Comparison of ENCODE assay signal across 1 cellular context in the genomic region with DNA sequence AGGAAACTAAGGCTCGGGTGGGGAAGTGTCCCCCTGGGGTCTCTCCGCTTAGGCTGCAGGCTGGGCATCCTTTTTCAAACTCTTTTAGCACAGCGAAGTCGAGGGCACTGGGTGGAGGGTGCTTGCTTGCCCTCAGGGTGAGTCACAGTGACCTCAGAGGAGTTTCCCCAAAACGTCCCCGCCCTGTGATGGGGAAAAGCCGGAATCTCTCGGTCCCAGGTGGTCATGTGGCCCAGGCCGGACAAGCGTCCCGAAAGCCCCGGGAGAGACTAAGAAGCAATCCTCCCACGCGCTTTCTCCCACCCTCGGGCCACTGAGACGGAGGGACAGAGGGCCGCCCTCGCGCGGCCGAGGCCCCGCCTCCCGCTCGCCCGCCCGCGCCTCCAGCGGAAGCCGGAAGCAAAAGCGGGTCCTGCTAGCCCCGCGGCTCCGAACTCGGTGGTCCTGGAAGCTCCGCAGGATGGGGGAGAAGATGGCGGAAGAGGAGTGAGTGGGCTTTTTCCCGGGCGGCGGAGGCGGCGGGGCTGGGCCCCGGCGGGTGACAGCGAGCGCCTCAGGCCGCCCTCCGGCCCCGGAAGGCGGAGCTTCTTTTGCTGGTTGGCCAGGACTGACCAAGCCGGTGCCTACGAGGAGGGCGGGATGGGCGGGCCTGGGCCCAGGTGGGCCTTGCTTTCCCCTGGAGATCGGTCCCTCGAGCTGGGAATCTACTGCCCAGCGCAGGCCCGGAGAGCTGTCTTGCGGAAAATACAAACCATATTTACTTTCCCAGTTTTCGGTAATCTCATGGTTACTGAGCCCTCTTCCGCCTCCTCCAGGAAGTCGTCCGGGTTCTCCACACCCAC.
TF ChIP-seq lines count a peak whose summit lies in the region.

A gene with protein sequence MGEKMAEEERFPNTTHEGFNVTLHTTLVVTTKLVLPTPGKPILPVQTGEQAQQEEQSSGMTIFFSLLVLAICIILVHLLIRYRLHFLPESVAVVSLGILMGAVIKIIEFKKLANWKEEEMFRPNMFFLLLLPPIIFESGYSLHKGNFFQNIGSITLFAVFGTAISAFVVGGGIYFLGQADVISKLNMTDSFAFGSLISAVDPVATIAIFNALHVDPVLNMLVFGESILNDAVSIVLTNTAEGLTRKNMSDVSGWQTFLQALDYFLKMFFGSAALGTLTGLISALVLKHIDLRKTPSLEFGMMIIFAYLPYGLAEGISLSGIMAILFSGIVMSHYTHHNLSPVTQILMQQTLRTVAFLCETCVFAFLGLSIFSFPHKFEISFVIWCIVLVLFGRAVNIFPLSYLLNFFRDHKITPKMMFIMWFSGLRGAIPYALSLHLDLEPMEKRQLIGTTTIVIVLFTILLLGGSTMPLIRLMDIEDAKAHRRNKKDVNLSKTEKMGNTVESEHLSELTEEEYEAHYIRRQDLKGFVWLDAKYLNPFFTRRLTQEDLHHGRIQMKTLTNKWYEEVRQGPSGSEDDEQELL (plus strand): TSS at position 366 of the 842 bp plus-strand sequence. CDS start 95 bp downstream, at position 461.

TF ChIP-seq in HepG2, 621 proteins besides CTCF, POLR2A, EP300 and RAD21 (continued from another document and continues in another):
- TF ChIP-seq, protein P1, sequence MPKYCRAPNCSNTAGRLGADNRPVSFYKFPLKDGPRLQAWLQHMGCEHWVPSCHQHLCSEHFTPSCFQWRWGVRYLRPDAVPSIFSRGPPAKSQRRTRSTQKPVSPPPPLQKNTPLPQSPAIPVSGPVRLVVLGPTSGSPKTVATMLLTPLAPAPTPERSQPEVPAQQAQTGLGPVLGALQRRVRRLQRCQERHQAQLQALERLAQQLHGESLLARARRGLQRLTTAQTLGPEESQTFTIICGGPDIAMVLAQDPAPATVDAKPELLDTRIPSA (CRISPR knock-in tag; IDR thresholded peaks at IDR 0.05; ENCODE audit: borderline replicate concordance) = no peak
- peak; percentile 74 for TF ChIP-seq SP2 (CRISPR knock-in tag; IDR thresholded peaks at IDR 0.05)
- no peak; the same call in 1 of the 2 replicates for TF ChIP-seq GLI4 (CRISPR knock-in tag; IDR thresholded peaks at IDR 0.05; ENCODE audit: borderline replicate concordance)
- TF ChIP-seq, protein P2, sequence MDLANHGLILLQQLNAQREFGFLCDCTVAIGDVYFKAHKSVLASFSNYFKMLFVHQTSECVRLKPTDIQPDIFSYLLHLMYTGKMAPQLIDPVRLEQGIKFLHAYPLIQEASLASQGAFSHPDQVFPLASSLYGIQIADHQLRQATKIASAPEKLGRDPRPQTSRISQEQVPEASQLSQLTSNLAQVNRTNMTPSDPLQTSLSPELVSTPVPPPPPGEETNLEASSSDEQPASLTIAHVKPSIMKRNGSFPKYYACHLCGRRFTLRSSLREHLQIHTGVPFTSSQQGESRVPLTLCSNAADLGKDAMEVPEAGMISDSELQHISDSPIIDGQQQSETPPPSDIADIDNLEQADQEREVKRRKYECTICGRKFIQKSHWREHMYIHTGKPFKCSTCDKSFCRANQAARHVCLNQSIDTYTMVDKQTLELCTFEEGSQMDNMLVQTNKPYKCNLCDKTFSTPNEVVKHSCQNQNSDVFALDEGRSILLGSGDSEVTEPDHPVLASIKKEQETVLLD (CRISPR knock-in tag; IDR thresholded peaks at IDR 0.05; ENCODE audit: low read depth) = no peak
- TF ChIP-seq ZFP1 (CRISPR knock-in tag; IDR thresholded peaks at IDR 0.05) = no peak
- TF ChIP-seq ZNF260 (CRISPR knock-in tag; IDR thresholded peaks at IDR 0.05; ENCODE audit: borderline replicate concordance, low read depth) = no peak
- TF ChIP-seq, protein P3, sequence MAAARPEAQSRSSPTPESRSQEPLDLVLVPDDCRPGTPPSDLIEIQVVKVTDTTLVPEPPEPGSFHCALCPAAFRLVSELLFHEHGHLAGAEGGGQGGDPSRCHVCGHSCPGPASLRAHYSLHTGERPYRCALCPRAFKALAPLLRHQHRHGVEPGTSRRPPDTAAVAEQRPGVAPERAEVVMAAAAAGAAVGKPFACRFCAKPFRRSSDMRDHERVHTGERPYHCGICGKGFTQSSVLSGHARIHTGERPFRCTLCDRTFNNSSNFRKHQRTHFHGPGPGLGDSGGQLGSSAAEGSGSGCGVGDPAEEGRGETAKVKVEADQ (CRISPR knock-in tag; IDR thresholded peaks at IDR 0.05; ENCODE audit: borderline replicate concordance) = no peak
- no peak for TF ChIP-seq ZNF776 (CRISPR knock-in tag; IDR thresholded peaks at IDR 0.05)
- TF ChIP-seq, protein P4, sequence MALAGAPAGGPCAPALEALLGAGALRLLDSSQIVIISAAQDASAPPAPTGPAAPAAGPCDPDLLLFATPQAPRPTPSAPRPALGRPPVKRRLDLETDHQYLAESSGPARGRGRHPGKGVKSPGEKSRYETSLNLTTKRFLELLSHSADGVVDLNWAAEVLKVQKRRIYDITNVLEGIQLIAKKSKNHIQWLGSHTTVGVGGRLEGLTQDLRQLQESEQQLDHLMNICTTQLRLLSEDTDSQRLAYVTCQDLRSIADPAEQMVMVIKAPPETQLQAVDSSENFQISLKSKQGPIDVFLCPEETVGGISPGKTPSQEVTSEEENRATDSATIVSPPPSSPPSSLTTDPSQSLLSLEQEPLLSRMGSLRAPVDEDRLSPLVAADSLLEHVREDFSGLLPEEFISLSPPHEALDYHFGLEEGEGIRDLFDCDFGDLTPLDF (CRISPR knock-in tag; IDR thresholded peaks at IDR 0.05) = peak; percentile 96
- TF ChIP-seq, protein P5, sequence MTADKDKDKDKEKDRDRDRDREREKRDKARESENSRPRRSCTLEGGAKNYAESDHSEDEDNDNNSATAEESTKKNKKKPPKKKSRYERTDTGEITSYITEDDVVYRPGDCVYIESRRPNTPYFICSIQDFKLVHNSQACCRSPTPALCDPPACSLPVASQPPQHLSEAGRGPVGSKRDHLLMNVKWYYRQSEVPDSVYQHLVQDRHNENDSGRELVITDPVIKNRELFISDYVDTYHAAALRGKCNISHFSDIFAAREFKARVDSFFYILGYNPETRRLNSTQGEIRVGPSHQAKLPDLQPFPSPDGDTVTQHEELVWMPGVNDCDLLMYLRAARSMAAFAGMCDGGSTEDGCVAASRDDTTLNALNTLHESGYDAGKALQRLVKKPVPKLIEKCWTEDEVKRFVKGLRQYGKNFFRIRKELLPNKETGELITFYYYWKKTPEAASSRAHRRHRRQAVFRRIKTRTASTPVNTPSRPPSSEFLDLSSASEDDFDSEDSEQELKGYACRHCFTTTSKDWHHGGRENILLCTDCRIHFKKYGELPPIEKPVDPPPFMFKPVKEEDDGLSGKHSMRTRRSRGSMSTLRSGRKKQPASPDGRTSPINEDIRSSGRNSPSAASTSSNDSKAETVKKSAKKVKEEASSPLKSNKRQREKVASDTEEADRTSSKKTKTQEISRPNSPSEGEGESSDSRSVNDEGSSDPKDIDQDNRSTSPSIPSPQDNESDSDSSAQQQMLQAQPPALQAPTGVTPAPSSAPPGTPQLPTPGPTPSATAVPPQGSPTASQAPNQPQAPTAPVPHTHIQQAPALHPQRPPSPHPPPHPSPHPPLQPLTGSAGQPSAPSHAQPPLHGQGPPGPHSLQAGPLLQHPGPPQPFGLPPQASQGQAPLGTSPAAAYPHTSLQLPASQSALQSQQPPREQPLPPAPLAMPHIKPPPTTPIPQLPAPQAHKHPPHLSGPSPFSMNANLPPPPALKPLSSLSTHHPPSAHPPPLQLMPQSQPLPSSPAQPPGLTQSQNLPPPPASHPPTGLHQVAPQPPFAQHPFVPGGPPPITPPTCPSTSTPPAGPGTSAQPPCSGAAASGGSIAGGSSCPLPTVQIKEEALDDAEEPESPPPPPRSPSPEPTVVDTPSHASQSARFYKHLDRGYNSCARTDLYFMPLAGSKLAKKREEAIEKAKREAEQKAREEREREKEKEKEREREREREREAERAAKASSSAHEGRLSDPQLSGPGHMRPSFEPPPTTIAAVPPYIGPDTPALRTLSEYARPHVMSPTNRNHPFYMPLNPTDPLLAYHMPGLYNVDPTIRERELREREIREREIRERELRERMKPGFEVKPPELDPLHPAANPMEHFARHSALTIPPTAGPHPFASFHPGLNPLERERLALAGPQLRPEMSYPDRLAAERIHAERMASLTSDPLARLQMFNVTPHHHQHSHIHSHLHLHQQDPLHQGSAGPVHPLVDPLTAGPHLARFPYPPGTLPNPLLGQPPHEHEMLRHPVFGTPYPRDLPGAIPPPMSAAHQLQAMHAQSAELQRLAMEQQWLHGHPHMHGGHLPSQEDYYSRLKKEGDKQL (CRISPR knock-in tag; IDR thresholded peaks at IDR 0.05; ENCODE audit: low read depth) = no peak
- TF ChIP-seq, protein P6, sequence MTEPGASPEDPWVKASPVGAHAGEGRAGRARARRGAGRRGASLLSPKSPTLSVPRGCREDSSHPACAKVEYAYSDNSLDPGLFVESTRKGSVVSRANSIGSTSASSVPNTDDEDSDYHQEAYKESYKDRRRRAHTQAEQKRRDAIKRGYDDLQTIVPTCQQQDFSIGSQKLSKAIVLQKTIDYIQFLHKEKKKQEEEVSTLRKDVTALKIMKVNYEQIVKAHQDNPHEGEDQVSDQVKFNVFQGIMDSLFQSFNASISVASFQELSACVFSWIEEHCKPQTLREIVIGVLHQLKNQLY (CRISPR knock-in tag; IDR thresholded peaks at IDR 0.05) = no peak
- TF ChIP-seq SIN3B (IDR thresholded peaks at IDR 0.05; ENCODE audit: low read length) = no peak
- TF ChIP-seq ZNF263 (CRISPR knock-in tag; IDR thresholded peaks at IDR 0.05) = peak; percentile 71
- no peak for TF ChIP-seq GZF1 (CRISPR knock-in tag; IDR thresholded peaks at IDR 0.05)
- TF ChIP-seq, protein P7, sequence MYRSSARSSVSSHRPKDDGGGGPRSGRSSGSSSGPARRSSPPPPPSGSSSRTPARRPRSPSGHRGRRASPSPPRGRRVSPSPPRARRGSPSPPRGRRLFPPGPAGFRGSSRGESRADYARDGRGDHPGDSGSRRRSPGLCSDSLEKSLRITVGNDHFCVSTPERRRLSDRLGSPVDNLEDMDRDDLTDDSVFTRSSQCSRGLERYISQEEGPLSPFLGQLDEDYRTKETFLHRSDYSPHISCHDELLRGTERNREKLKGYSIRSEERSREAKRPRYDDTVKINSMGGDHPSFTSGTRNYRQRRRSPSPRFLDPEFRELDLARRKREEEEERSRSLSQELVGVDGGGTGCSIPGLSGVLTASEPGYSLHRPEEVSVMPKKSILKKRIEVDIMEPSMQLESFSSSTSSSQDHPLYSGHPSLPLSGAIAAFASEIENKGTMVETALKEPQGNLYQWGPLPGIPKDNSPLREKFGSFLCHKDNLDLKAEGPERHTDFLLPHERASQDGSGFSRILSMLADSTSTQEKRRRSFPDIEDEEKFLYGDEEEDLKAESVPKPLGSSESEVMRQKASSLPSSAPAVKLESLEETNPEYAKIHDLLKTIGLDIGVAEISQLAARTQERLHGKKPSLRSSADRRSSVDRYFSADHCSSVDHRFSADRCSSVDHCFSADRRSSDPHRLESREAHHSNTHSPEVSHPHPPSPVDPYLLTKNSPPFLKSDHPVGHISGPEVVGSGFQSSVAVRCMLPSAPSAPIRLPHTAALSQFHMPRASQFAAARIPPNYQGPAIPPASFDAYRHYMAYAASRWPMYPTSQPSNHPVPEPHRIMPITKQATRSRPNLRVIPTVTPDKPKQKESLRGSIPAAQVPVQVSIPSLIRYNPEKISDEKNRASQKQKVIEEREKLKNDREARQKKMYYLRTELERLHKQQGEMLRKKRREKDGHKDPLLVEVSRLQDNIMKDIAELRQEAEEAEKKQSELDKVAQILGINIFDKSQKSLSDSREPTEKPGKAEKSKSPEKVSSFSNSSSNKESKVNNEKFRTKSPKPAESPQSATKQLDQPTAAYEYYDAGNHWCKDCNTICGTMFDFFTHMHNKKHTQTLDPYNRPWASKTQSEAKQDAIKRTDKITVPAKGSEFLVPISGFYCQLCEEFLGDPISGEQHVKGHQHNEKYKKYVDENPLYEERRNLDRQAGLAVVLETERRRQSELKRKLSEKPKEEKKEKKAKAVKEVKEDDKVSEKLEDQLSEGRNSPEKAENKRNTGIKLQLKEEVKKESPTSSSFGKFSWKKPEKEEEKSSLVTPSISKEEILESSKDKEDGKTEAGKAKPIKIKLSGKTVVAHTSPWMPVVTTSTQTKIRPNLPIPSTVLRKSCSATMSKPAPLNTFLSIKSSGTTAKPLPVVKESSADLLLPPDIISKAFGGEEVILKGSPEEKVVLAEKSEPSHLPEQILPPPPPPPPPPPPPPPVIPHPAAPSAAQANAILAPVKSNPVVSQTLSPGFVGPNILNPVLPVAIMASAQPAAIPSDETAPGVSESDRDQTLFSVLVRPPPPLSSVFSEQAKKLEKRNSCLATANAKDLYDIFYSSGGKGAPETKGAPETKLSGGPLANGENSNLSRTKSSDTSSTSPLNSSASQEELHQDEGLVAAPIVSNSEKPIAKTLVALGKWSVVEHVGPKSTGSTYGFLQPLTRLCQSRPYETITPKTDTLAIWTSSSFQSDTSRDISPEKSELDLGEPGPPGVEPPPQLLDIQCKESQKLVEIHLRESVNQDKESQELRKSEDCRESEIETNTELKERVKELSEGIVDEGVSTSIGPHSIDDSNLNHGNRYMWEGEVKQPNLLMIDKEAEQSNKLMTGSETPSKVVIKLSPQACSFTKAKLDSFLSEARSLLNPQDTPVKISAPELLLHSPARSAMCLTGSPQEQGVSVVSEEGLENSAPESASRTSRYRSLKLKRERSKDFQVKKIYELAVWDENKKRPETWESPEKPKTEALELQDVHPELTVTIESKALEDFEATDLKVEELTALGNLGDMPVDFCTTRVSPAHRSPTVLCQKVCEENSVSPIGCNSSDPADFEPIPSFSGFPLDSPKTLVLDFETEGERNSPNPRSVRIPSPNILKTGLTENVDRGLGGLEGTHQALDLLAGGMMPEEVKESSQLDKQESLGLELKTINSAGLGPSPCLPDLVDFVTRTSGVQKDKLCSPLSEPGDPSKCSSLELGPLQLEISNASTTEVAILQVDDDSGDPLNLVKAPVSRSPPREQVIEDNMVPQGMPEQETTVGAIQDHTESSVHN (CRISPR knock-in tag; IDR thresholded peaks at IDR 0.05) = no peak
- no peak for TF ChIP-seq CC2D1A (CRISPR knock-in tag; IDR thresholded peaks at IDR 0.05)
- peak; percentile 88 for TF ChIP-seq SP4 (CRISPR knock-in tag; IDR thresholded peaks at IDR 0.05)
- 0 out of 2 replicates have a peak, but pooled peaks have one; percentile 21 for TF ChIP-seq SNAI1 (CRISPR knock-in tag; IDR thresholded peaks at IDR 0.05; ENCODE audit: borderline replicate concordance)
- no peak for TF ChIP-seq ZNF75D (CRISPR knock-in tag; IDR thresholded peaks at IDR 0.05; ENCODE audit: borderline replicate concordance)
- TF ChIP-seq ZFX (CRISPR knock-in tag; IDR thresholded peaks at IDR 0.05; ENCODE audit: low read depth) = peak; percentile 94
- no peak for TF ChIP-seq ZNF180 (CRISPR knock-in tag; IDR thresholded peaks at IDR 0.05; ENCODE audit: borderline replicate concordance, low read depth)
- peak; percentile 64; the same call in 1 of the 2 replicates for TF ChIP-seq NR2F6 (IDR thresholded peaks at IDR 0.05)
- no peak; the same call in 1 of the 2 replicates for TF ChIP-seq NR2F6 (CRISPR knock-in tag; IDR thresholded peaks at IDR 0.05)
- TF ChIP-seq, protein P8, sequence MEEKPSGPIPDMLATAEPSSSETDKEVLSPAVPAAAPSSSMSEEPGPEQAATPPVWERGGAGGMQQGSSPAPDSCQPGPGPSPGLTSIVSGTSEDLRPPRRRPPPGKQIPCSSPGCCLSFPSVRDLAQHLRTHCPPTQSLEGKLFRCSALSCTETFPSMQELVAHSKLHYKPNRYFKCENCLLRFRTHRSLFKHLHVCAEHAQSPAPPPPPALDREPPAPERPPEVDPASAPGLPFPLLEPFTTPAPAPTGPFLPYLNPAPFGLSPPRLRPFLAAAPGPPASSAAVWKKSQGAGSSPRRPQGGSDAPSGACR (CRISPR knock-in tag; IDR thresholded peaks at IDR 0.05) = peak; percentile 91
- peak; percentile 93 for TF ChIP-seq HIVEP1 (CRISPR knock-in tag; IDR thresholded peaks at IDR 0.05)
- no peak; the same call in 1 of the 2 replicates for TF ChIP-seq NFE2L2 (IDR thresholded peaks at IDR 0.05; ENCODE audit: low read length)
- peak; percentile 58; the same call in 1 of the 2 replicates for TF ChIP-seq ZNF30 (CRISPR knock-in tag; IDR thresholded peaks at IDR 0.05)
- TF ChIP-seq TGIF2 (CRISPR knock-in tag; IDR thresholded peaks at IDR 0.05) = peak; percentile 90
- TF ChIP-seq ZNF460 (CRISPR knock-in tag; IDR thresholded peaks at IDR 0.05; ENCODE audit: borderline replicate concordance) = no peak
- no peak for TF ChIP-seq TCF12 (IDR thresholded peaks at IDR 0.05)
- TF ChIP-seq TCF12 (CRISPR knock-in tag; IDR thresholded peaks at IDR 0.05) = peak; percentile 18; the same call in 1 of the 2 replicates
- TF ChIP-seq SP140L (CRISPR knock-in tag; IDR thresholded peaks at IDR 0.05; ENCODE audit: borderline replicate concordance) = no peak
- no peak for TF ChIP-seq HMGA1 (CRISPR knock-in tag; conservative IDR thresholded peaks at IDR 0.05)
